13 cellular contexts compared by ENCODE assay signal in genomic region chr17:50562266-50563094, GRCh38. TPM values are rescaled to one million over a fixed set of nuclear protein-coding genes. Genes with fewer than 3 reads are reported as not detected.
DNase-seq lines count a peak whose midpoint lies in the region; ATAC-seq and TF ChIP-seq lines count a peak whose summit lies in the region.
"Had no signal": no experiment of that assay in that cellular context is flagged by ENCODE, and none has a peak within 500 bp of the region (broad histone marks: within the 10 kb centered on the region; RNA-seq: fewer than 3 reads in every experiment).

No MANE protein-coding gene starts in this region.

- peak overlapping the region; percentile 95 for H3K4me2 ChIP-seq in GM23338

- peak overlapping the region; percentile 75 for H3K4me3 Mint-ChIP-seq in CD4-positive, alpha-beta T cell
- H3K4me3 Mint-ChIP-seq in GM23338, result peak overlapping the region; percentile 72
- H3K4me3 Mint-ChIP-seq in naive thymus-derived CD4-positive, alpha-beta T cell, result peak overlapping the region; percentile 20 to 87 (median 70)

- H4K20me1 ChIP-seq in GM23338 (replicated peaks; ENCODE audit: insufficient read depth), result no peaks in the 10 kb centered on the region; the same call in none of the 2 replicates

- H3K36me3 ChIP-seq in GM23338 (ENCODE audit: insufficient read depth), result no peaks in the 10 kb centered on the region
- no peaks in the 10 kb centered on the region for H3K36me3 ChIP-seq in naive thymus-derived CD4-positive, alpha-beta T cell (ENCODE audit: control insufficient read depth in 2 of 3, insufficient read depth in 3 of 3, low read length in 3 of 3)
- no peaks in the 10 kb centered on the region for H3K36me3 ChIP-seq in thyroid gland
- H3K36me3 ChIP-seq: Peyer's patch had no signal

- no peaks in the 10 kb centered on the region for H3K9me3 Mint-ChIP-seq in CD4-positive, alpha-beta T cell
- no peaks in the 10 kb centered on the region for H3K9me3 Mint-ChIP-seq in GM23338
- H3K9me3 Mint-ChIP-seq in naive thymus-derived CD4-positive, alpha-beta T cell, result no peaks in the 10 kb centered on the region

- H2AFZ ChIP-seq in GM23338, result no peak overlapping the region

- no peak overlapping the region for H3K27ac Mint-ChIP-seq in CD4-positive, alpha-beta T cell
- no peak overlapping the region for H3K27ac Mint-ChIP-seq in GM23338
- H3K27ac Mint-ChIP-seq in naive thymus-derived CD4-positive, alpha-beta T cell, result peak overlapping the region in 3 of 9 donors; percentile 18 to 46 (median 25)

- H3K36me3 Mint-ChIP-seq in CD4-positive, alpha-beta T cell (ENCODE audit: low read depth), result no peaks in the 10 kb centered on the region
- H3K36me3 Mint-ChIP-seq in GM23338 (ENCODE audit: low read depth), result no peaks in the 10 kb centered on the region
- no peaks in the 10 kb centered on the region for H3K36me3 Mint-ChIP-seq in naive thymus-derived CD4-positive, alpha-beta T cell

- 0 out of 2 replicates have a peak, but pooled peaks cover 9% of the 10 kb centered on the region for H3F3A ChIP-seq in GM23338 (replicated peaks; ENCODE audit: low read depth)

- peaks cover 80% of the 10 kb centered on the region for H3K27me3 ChIP-seq in CD4-positive, alpha-beta T cell (ENCODE audit: control insufficient read depth, insufficient read depth, low read length)
- peaks cover 84% of the 10 kb centered on the region for H3K27me3 ChIP-seq in GM23338 (ENCODE audit: insufficient read depth)
- peaks cover 19 to 27% of the 10 kb centered on the region in 2 donors for H3K27me3 ChIP-seq in naive thymus-derived CD4-positive, alpha-beta T cell (ENCODE audit: control insufficient read depth in 2 of 2, insufficient read depth in 2 of 2, low read length in 2 of 2)
- H3K27me3 ChIP-seq in thyroid gland, result peaks cover 10% of the 10 kb centered on the region

- POLR2A ChIA-PET in CD4-positive, alpha-beta T cell (lab: Charles Lee), result interaction anchor here (0.6 to 4.5 kb wide), 3 partner anchors 14 to 447 kb away, joined by 3 to 19 read pairs (median 3); no protein-coding TSS in a partner anchor
- POLR2A ChIA-PET in naive thymus-derived CD4-positive, alpha-beta T cell (lab: Charles Lee), result interaction anchor here (1.0 kb wide), 1 partner anchor 9 kb away, joined by 3 read pairs; no protein-coding TSS in a partner anchor

- H3K4me1 Mint-ChIP-seq in CD4-positive, alpha-beta T cell (ENCODE audit: low read depth), result peaks cover 40% of the 10 kb centered on the region
- peaks cover 53% of the 10 kb centered on the region for H3K4me1 Mint-ChIP-seq in GM23338
- peaks cover 15 to 41% (median 24%) of the 10 kb centered on the region in 7 donors for H3K4me1 Mint-ChIP-seq in naive thymus-derived CD4-positive, alpha-beta T cell

- no peak overlapping the region for H3K27ac ChIP-seq in CD4-positive, alpha-beta T cell (ENCODE audit: low read depth, low read length)
- H3K27ac ChIP-seq in GM23338 (ENCODE audit: low read depth) (no peak overlapping the region), thyroid gland (no peak overlapping the region)
- H3K27ac ChIP-seq in naive thymus-derived CD4-positive, alpha-beta T cell (ENCODE audit: low read depth, low read length), result no peak overlapping the region
- H3K27ac ChIP-seq: Peyer's patch had no signal

- CTCF ChIA-PET in CD4-positive, alpha-beta T cell (lab: Charles Lee), result interaction anchor here (0.9 to 1.3 kb wide), 5 partner anchors 13 to 80 kb away, joined by 3 to 5 read pairs (median 3); no protein-coding TSS in a partner anchor
- CTCF ChIA-PET in naive thymus-derived CD4-positive, alpha-beta T cell (lab: Charles Lee), result interaction anchor here (0.6 to 1.1 kb wide), 3 partner anchors 17 to 1384 kb away, joined by 3 to 4 read pairs (median 3); no protein-coding TSS in a partner anchor

- no peak for TF ChIP-seq CTCF in CD4-positive, alpha-beta T cell (IDR thresholded peaks at IDR 0.05)
- TF ChIP-seq CTCF in GM23338 (conservative IDR thresholded peaks at IDR 0.05; ENCODE audit: low read depth in 2 of 2), result no peak
- no peak for TF ChIP-seq CTCF in thyroid gland (IDR thresholded peaks at IDR 0.05)

- H3K4me3 ChIP-seq in GM23338 (peak overlapping the region; percentile 62), thyroid gland (replicated peaks in 1 of 3) (no peak overlapping the region)
- no peak overlapping the region for H3K4me3 ChIP-seq in naive thymus-derived CD4-positive, alpha-beta T cell (ENCODE audit: low read length)

- intact Hi-C loops in CD4-positive, alpha-beta T cell (cut with DNase I, micrococcal nuclease), result no loop called here
- intact Hi-C loops in naive thymus-derived CD4-positive, alpha-beta T cell (cut with micrococcal nuclease), result loop anchor here (5.0 kb wide), 2 partner anchors 85 to 145 kb away; partner anchors contain the start of genes ANKRD40 (in 2 of the 2) and RSAD1 (in 2 of the 2)
- intact Hi-C loops in thyroid gland (cut with DNase I), result no loop called here

- DNase-seq in CD4-positive, alpha-beta T cell, result no peak
- DNase-seq in GM23338 (ENCODE audit: low spot score) (peak; percentile 53), thyroid gland (no peak), GM03348 (ENCODE audit: low spot score) (no peak), NCI-H2171 (lab: John Stamatoyannopoulos, UW) (no peak)
- peak; percentile 19 for DNase-seq in activated naive CD4-positive, alpha-beta T cell treated with anti-CD3 and anti-CD28 coated beads, Interleukin-2, amount 50 U/mL, for 16 hours
- DNase-seq in naive thymus-derived CD4-positive, alpha-beta T cell, result peak in 2 of 9 donors; percentile 22 to 27
- DNase-seq: effector memory CD4-positive, alpha-beta T cell; HCEC 1CT; head of caudate nucleus; NCI-H2107; Peyer's patch; small intestine had no signal

- ATAC-seq in CD4-positive, alpha-beta T cell (ENCODE audit: poor library complexity), result no peak
- no peak for ATAC-seq in GM23338
- no peak for ATAC-seq in naive thymus-derived CD4-positive, alpha-beta T cell

- H3K79me2 ChIP-seq in GM23338 (replicated peaks; ENCODE audit: insufficient read depth), result no peaks in the 10 kb centered on the region

- H3K27me3 Mint-ChIP-seq in CD4-positive, alpha-beta T cell, result peaks cover 85% of the 10 kb centered on the region
- peaks cover 65% of the 10 kb centered on the region for H3K27me3 Mint-ChIP-seq in GM23338 (ENCODE audit: insufficient read depth, low read depth, poor library complexity)
- peaks cover 54 to 81% (median 62%) of the 10 kb centered on the region in 5 donors for H3K27me3 Mint-ChIP-seq in naive thymus-derived CD4-positive, alpha-beta T cell

- H3K9me2 ChIP-seq in GM23338 (ENCODE audit: insufficient read depth), result no peaks in the 10 kb centered on the region

- H3K4me1 ChIP-seq in GM23338 (ENCODE audit: insufficient read depth) (peaks cover 30% of the 10 kb centered on the region), thyroid gland (peaks cover 47 to 56% of the 10 kb centered on the region in 2 donors)
- H3K4me1 ChIP-seq in naive thymus-derived CD4-positive, alpha-beta T cell (ENCODE audit: control insufficient read depth in 2 of 2, insufficient read depth in 2 of 2, low read length in 2 of 2), result peaks cover 20 to 23% of the 10 kb centered on the region in 2 donors

- WGBS in thyroid gland, 2 donors, result 22 to 47% methylated on average over 16 to 19 of the region's 22 CpGs

- H3K9me3 ChIP-seq in CD4-positive, alpha-beta T cell (ENCODE audit: control insufficient read depth, low read length), result no peaks in the 10 kb centered on the region
- H3K9me3 ChIP-seq in naive thymus-derived CD4-positive, alpha-beta T cell (ENCODE audit: control insufficient read depth in 2 of 3, low read length in 3 of 3), result no peaks in the 10 kb centered on the region
- H3K9me3 ChIP-seq in thyroid gland, result no peaks in the 10 kb centered on the region
- H3K9me3 ChIP-seq: Peyer's patch had no signal

- TF ChIP-seq POLR2A in thyroid gland (IDR thresholded peaks at IDR 0.05), result no peak

TF ChIP-seq in GM23338, 12 proteins besides CTCF, POLR2A, EP300 and RAD21:
- TF ChIP-seq ETS1 (IDR thresholded peaks at IDR 0.05), result no peak
- TF ChIP-seq EZH2 (IDR thresholded peaks at IDR 0.05; ENCODE audit: low read depth, unreplicated experiment), result peak; percentile 77

RNA-seq across cellular contexts. Expression of gene CACNA1G, which starts 2.0 kb away (rescaled TPM):
- total RNA-seq in CD4-positive, alpha-beta T cell, result not detected
- total RNA-seq in GM23338 (2014; rRNA removed; shearing (Covaris generic)), result 3.6 and 5.1 TPM in 2 replicates
- 1.1 and 1.4 TPM in 2 replicates for polyA plus RNA-seq in GM23338 (2016; fragmentation: Nextera tagmentation; extraction: Ambion mirVana)
- total RNA-seq in naive thymus-derived CD4-positive, alpha-beta T cell, result not detected
- polyA plus RNA-seq in naive thymus-derived CD4-positive, alpha-beta T cell, result not detected
- 1 to 10 TPM in 1 of 4 donors, under 1 TPM in 3; 0.13 to 3.3 (median 0.52) TPM for total RNA-seq in thyroid gland
- total RNA-seq: Peyer's patch had no signal

RNA-seq across cellular contexts. Expression of gene SPATA20, which starts 15.5 kb away (rescaled TPM):
- total RNA-seq in CD4-positive, alpha-beta T cell, result 10 to 100 TPM; 10.2 to 10.3 TPM
- 17.4 and 32.7 TPM in 2 replicates for total RNA-seq in GM23338 (2014; rRNA removed; shearing (Covaris generic))
- 12.5 and 13.8 TPM in 2 replicates for polyA plus RNA-seq in GM23338 (2016; fragmentation: Nextera tagmentation; extraction: Ambion mirVana)
- 10 to 100 TPM; 14.3 to 19.4 (median 16.4) TPM for total RNA-seq in naive thymus-derived CD4-positive, alpha-beta T cell
- 1 to 10 TPM; 3.7 to 5.6 TPM for polyA plus RNA-seq in naive thymus-derived CD4-positive, alpha-beta T cell
- total RNA-seq in thyroid gland, result 100 to 1,000 TPM in 3 of 4 donors, 10 to 100 TPM in 1; 94.9 to 177 (median 125) TPM

RNA-seq across cellular contexts. Expression of gene EPN3, which starts 29.9 kb away (rescaled TPM):
- total RNA-seq in CD4-positive, alpha-beta T cell, result not detected
- 7.7 and 13.7 TPM in 2 replicates for total RNA-seq in GM23338 (2014; rRNA removed; shearing (Covaris generic))
- 2.2 and 2.3 TPM in 2 replicates for polyA plus RNA-seq in GM23338 (2016; fragmentation: Nextera tagmentation; extraction: Ambion mirVana)
- not detected for total RNA-seq in naive thymus-derived CD4-positive, alpha-beta T cell
- not detected for polyA plus RNA-seq in naive thymus-derived CD4-positive, alpha-beta T cell
- total RNA-seq in thyroid gland, result 10 to 100 TPM in 1 of 4 donors, 1 to 10 TPM in 1, under 1 TPM in 1, not detected in 1; 0.63 to 31.6 (median 3.5) TPM

RNA-seq across cellular contexts. Expression of gene MYCBPAP, which starts 54.2 kb away (rescaled TPM):
- total RNA-seq in CD4-positive, alpha-beta T cell, result 1 to 10 TPM in 1 of 2 experiments, under 1 TPM in 1; 0.78 to 1.5 TPM
- total RNA-seq in GM23338 (2014; rRNA removed; shearing (Covaris generic)), result 0.63 and 4.6 TPM in 2 replicates
- 1.7 and 1.8 TPM in 2 replicates for polyA plus RNA-seq in GM23338 (2016; fragmentation: Nextera tagmentation; extraction: Ambion mirVana)
- 1 to 10 TPM in 4 of 5 experiments, under 1 TPM in 1; 0.90 to 9.0 (median 8.6) TPM for total RNA-seq in naive thymus-derived CD4-positive, alpha-beta T cell
- under 1 TPM in 1 of 2 donors, not detected in 1; 0.59 TPM for polyA plus RNA-seq in naive thymus-derived CD4-positive, alpha-beta T cell
- total RNA-seq in thyroid gland, result 1 to 10 TPM in 3 of 4 donors, under 1 TPM in 1; 0.78 to 3.2 (median 1.6) TPM

Comparison
In these comparisons a context has a peak if more than half of its experiments do, and no peak if none do; other contexts are left out.
1. DNase-seq: peak in GM23338 (single experiment) and activated naive CD4-positive, alpha-beta T cell treated with anti-CD3 and anti-CD28 coated beads, Interleukin-2, amount 50 U/mL, for 16 hours (single experiment); none in CD4-positive, alpha-beta T cell (0 of 10), thyroid gland (0 of 2), GM03348 (single experiment) and NCI-H2171 (single experiment).
2. intact Hi-C loops: an anchor here in naive thymus-derived CD4-positive, alpha-beta T cell (5.0 kb wide); none called in CD4-positive, alpha-beta T cell and thyroid gland.
3. Peak in every context shown above with its lines, with median percentiles within 50 percentile points of each other: H3K4me3 Mint-ChIP-seq.